In the genomic region with DNA sequence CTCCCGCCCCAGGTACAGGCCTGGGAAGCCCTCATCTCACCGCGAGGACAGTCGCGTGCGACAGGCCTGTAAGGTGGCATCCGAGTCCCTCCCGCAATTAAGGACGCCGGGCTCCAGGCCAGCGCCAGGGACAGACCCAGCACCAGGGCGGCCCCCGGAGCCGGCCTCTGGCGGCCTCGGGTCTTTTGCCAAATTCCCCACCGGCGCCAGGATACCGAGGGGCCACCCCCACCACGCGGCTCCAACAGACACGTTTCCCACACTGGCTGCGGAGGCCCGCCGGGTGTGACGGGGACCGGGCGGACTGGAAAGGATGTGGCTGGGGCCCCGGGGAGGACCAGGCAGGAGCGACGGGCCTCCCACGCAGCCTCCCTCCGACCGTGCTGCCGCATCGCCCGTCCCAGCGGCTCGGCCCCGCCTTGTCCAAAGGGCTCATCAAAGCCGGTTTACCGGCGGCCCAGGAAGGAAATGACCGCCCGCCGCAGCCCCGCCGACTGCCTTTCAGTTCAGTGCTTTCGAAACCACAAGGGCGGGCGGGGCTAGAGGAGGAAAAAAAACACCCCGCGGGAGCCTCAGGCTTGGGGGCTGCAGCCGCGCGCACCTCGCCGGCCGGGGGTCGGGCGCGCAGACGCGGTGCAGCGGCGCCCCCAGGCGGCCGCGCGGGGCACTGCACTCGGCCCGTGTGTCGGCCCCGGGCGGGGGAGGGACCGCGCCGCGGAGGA, we compare ENCODE assay signal across 8 cellular contexts. TPM values are rescaled to one million over a fixed set of nuclear protein-coding genes. Genes with fewer than 3 reads are reported as not detected.
DNase-seq lines count a peak whose midpoint lies in the region; ATAC-seq and TF ChIP-seq lines count a peak whose summit lies in the region.

No MANE protein-coding gene starts in this region.

- peaks cover 20% of the 10 kb centered on the region for H3K4me1 Mint-ChIP-seq in activated CD4-positive, alpha-beta T cell treated with anti-CD3 and anti-CD28 coated beads, Interleukin-2, amount 10 ng/mL, durations not matched to agents 24 days and 14 days

- H3K9me3 ChIP-seq in BLaER1 treated with 17β-estradiol and CSF1 and Interleukin-3, amounts not matched to agents 10 nM and 100 nM (replicated peaks in 1 of 11), result no peaks in the 10 kb centered on the region
- H3K9me3 ChIP-seq in liver (ENCODE audit: control insufficient read depth in 4 of 4, low read length in 3 of 4), result no peaks in the 10 kb centered on the region

- DNase-seq in NCI-H510A (lab: John Stamatoyannopoulos, UW) (peak; percentile 81), dedifferentiated amniotic fluid mesenchymal stem cell (ENCODE audit: extremely low spot score) (peak; percentile 93)
- DNase-seq in activated CD4-positive, alpha-beta T cell treated with anti-CD3 and anti-CD28 coated beads, Interleukin-2, amount 10 ng/mL, durations not matched to agents 24 days and 14 days, result peak; percentile 96
- DNase-seq in stimulated activated CD4-positive, alpha-beta T cell treated with anti-CD3 and anti-CD28 coated beads, Interleukin-4, amount 100 ng/mL, for 1 hour, result peak; percentile 83

- peaks cover 0 to 10% (median 0%) of the 10 kb centered on the region in 11 experiments; a peak in 4 of 22 replicates for H3K36me3 ChIP-seq in BLaER1 treated with 17β-estradiol and CSF1 and Interleukin-3, amounts not matched to agents 10 nM and 100 nM
- no peaks in the 10 kb centered on the region for H3K36me3 ChIP-seq in liver (ENCODE audit: control insufficient read depth in 4 of 4, insufficient read depth in 3 of 4, low read depth in 1 of 4, low read length in 3 of 4)

- H3K4me3 Mint-ChIP-seq in activated CD4-positive, alpha-beta T cell treated with anti-CD3 and anti-CD28 coated beads, Interleukin-2, amount 10 ng/mL, durations not matched to agents 24 days and 14 days, result peak overlapping the region; percentile 57

- H4K20me1 ChIP-seq in BLaER1 treated with 17β-estradiol and CSF1 and Interleukin-3, amounts not matched to agents 10 nM and 100 nM, result peaks cover 0 to 93% (median 55%) of the 10 kb centered on the region in 11 experiments; a peak in 19 of 22 replicates

- TF ChIP-seq POLR2A in GM19193 (IDR thresholded peaks at IDR 0.05; ENCODE audit: extremely low read depth, insufficient read depth, insufficient read length), result peak; percentile 68

- no peaks in the 10 kb centered on the region; a peak in 1 of 22 replicates for H3K27me3 ChIP-seq in BLaER1 treated with 17β-estradiol and CSF1 and Interleukin-3, amounts not matched to agents 10 nM and 100 nM
- no peaks in the 10 kb centered on the region for H3K27me3 ChIP-seq in liver (ENCODE audit: control insufficient read depth in 4 of 4, insufficient read depth in 4 of 4, low read length in 3 of 4)

- 2% methylated on average over 79 of the region's 79 CpGs for WGBS in liver

- peak overlapping the region; percentile 64 to 93 (median 87) for H3K27ac ChIP-seq in BLaER1 treated with 17β-estradiol and CSF1 and Interleukin-3, amounts not matched to agents 10 nM and 100 nM
- H3K27ac ChIP-seq in liver (ENCODE audit: low read depth in 1 of 2, low read length in 2 of 2), result peak overlapping the region; percentile 74 to 78

- H3K4me2 ChIP-seq in BLaER1 treated with 17β-estradiol and CSF1 and Interleukin-3, amounts not matched to agents 10 nM and 100 nM, result peak overlapping the region; percentile 95 to 100 (median 99)

- peak; percentile 98 for TF ChIP-seq CTCF in liver (IDR thresholded peaks at IDR 0.05; ENCODE audit: low read depth, low read length, missing input control)

- peak overlapping the region; percentile 61 to 80 (median 70) for H3K4me3 ChIP-seq in BLaER1 treated with 17β-estradiol and CSF1 and Interleukin-3, amounts not matched to agents 10 nM and 100 nM
- peak overlapping the region in 2 of 3 donors; percentile 65 to 67 for H3K4me3 ChIP-seq in liver (ENCODE audit: low read depth in 1 of 3, low read length in 3 of 3)

- H3K27me3 Mint-ChIP-seq in activated CD4-positive, alpha-beta T cell treated with anti-CD3 and anti-CD28 coated beads, Interleukin-2, amount 10 ng/mL, durations not matched to agents 24 days and 14 days, result no peaks in the 10 kb centered on the region

- no peaks in the 10 kb centered on the region for H3K9me3 Mint-ChIP-seq in activated CD4-positive, alpha-beta T cell treated with anti-CD3 and anti-CD28 coated beads, Interleukin-2, amount 10 ng/mL, durations not matched to agents 24 days and 14 days

- intact Hi-C loops in activated CD4-positive, alpha-beta T cell treated with anti-CD3 and anti-CD28 coated beads, Interleukin-2, amount 10 ng/mL, durations not matched to agents 24 days and 14 days (cut with micrococcal nuclease), result loop anchor here (1.0 to 10.0 kb wide), 7 partner anchors 75 to 587 kb away; a partner anchor contains a TSS

- peak; percentile 74 for ATAC-seq in HG03378 (IDR thresholded peaks at IDR 0.05; ENCODE audit: unreplicated experiment)

- peak; percentile 43 to 60 for TF ChIP-seq RAD21 in liver (IDR thresholded peaks at IDR 0.05)

- H3K4me1 ChIP-seq in BLaER1 treated with 17β-estradiol and CSF1 and Interleukin-3, amounts not matched to agents 10 nM and 100 nM, result peaks cover 39 to 77% (median 64%) of the 10 kb centered on the region in 10 experiments
- H3K4me1 ChIP-seq in liver (ENCODE audit: control insufficient read depth in 4 of 4, insufficient read depth in 4 of 4, low read length in 3 of 4), result peaks cover 2 to 16% (median 8%) of the 10 kb centered on the region in 4 donors

- no peak overlapping the region for H3K27ac Mint-ChIP-seq in activated CD4-positive, alpha-beta T cell treated with anti-CD3 and anti-CD28 coated beads, Interleukin-2, amount 10 ng/mL, durations not matched to agents 24 days and 14 days

- H3K9ac ChIP-seq in BLaER1 treated with 17β-estradiol and CSF1 and Interleukin-3, amounts not matched to agents 10 nM and 100 nM, result peak overlapping the region; percentile 69 to 85 (median 79)
- H3K9ac ChIP-seq in liver (ENCODE audit: low read depth in 1 of 2, low read length in 2 of 2), result peak overlapping the region; percentile 8 to 47

- peaks cover 4% of the 10 kb centered on the region for H3K36me3 Mint-ChIP-seq in activated CD4-positive, alpha-beta T cell treated with anti-CD3 and anti-CD28 coated beads, Interleukin-2, amount 10 ng/mL, durations not matched to agents 24 days and 14 days (ENCODE audit: low read depth)

TF ChIP-seq in liver, 16 proteins besides CTCF, POLR2A, EP300 and RAD21:
- TF ChIP-seq JUND (IDR thresholded peaks at IDR 0.05) (no peak), GABPA (IDR thresholded peaks at IDR 0.05 in 1 of 2, conservative IDR thresholded peaks at IDR 0.05 in 1 of 2) (peak in 1 of 2 donors; percentile 63), HNF4A (conservative IDR thresholded peaks at IDR 0.05) (no peak), FOXA1 (IDR thresholded peaks at IDR 0.05) (no peak), FOXA2 (IDR thresholded peaks at IDR 0.05) (no peak), YY1 (IDR thresholded peaks at IDR 0.05) (peak; percentile 41), HNF4G (IDR thresholded peaks at IDR 0.05) (no peak), EGR1 (IDR thresholded peaks at IDR 0.05; ENCODE audit: low read depth in 2 of 2) (peak in 1 of 2 donors; percentile 66), RXRA (IDR thresholded peaks at IDR 0.05) (peak in 1 of 2 donors; percentile 8)

RNA-seq across cellular contexts. Expression of a gene that starts 11.2 kb away (rescaled TPM):
- 14.5 and 17.4 TPM in 2 replicates for total RNA-seq in activated CD4-positive, alpha-beta T cell treated with anti-CD3 and anti-CD28 coated beads, Interleukin-2, amount 10 ng/mL, durations not matched to agents 24 days and 14 days
- total RNA-seq in liver, result 1 to 10 TPM; 3.7 to 7.6 TPM
- polyA plus RNA-seq in liver, result 1 to 10 TPM in 1 of 2 donors, under 1 TPM in 1; 0.93 to 1.9 TPM

Comparison
In these comparisons a context has a peak if more than half of its experiments do, and no peak if none do; other contexts are left out.
1. Peak in every context shown above with its lines: DNase-seq, ATAC-seq, H3K4me3 ChIP-seq and H3K27ac ChIP-seq.